ENCODE assay signal across 19 cellular contexts in genomic region chr19:5927439-5927821, GRCh38. TPM values are rescaled to one million over a fixed set of nuclear protein-coding genes. Genes with fewer than 3 reads are reported as not detected.
A peak's percentile ranks its signal among the peaks of the same experiment; 100 is the strongest.
DNase-seq lines count a peak whose midpoint lies in the region; ATAC-seq and TF ChIP-seq lines count a peak whose summit lies in the region.
"Had no signal": no experiment of that assay in that cellular context is flagged by ENCODE, and none has a peak within 500 bp of the region (broad histone marks: within the 10 kb centered on the region; RNA-seq: fewer than 3 reads in every experiment).

No MANE protein-coding gene starts in this region.

- no peak for DNase-seq in right cardiac atrium
- DNase-seq in left cardiac atrium: no peak
- peak in 1 of 3 donors; percentile 28 for DNase-seq in Peyer's patch
- peak; percentile 31 for DNase-seq in naive B cell
- DNase-seq in NCI-H1105 treated with DMSO at 0.1 percent for 48 hours (lab: John Stamatoyannopoulos, UW): no peak
- no peak for DNase-seq in activated CD4-positive, alpha-beta T cell treated with anti-CD3 and anti-CD28 coated beads for 48 hours
- DNase-seq in activated naive CD4-positive, alpha-beta T cell treated with anti-CD3 and anti-CD28 coated beads, Interleukin-2, amount 50 U/mL, for 72 hours (ENCODE audit: low spot score in 2 of 2): no peak
- no peak for DNase-seq in CD8-positive, alpha-beta T cell
- DNase-seq: ACHN; activated CD4-positive, alpha-beta T cell treated with anti-CD3 and anti-CD28 coated beads, Interleukin-2, amount 50 U/mL, for 48 hours; activated naive CD4-positive, alpha-beta T cell; central memory CD4-positive, alpha-beta T cell; DMS53; erythroblast; NCI-H187; stimulated activated CD4-positive, alpha-beta T cell treated with anti-CD3 and anti-CD28 coated beads, Interleukin-2, amount 100 ng/mL, for 48 hours had no signal

- H3K4me3 Mint-ChIP-seq in naive B cell: no peak overlapping the region
- no peak overlapping the region for H3K4me3 Mint-ChIP-seq in CD8-positive, alpha-beta T cell

- H3K4me3 ChIP-seq in right cardiac atrium (ENCODE audit: low read length) (no peak overlapping the region), Peyer's patch (no peak overlapping the region)
- H3K4me3 ChIP-seq in CD8-positive, alpha-beta T cell (ENCODE audit: low read depth, low read length): no peak overlapping the region

- H3K27ac ChIP-seq in right cardiac atrium (ENCODE audit: low read length) (peak overlapping the region; percentile 68), Peyer's patch (peak overlapping the region; percentile 32 to 74 (median 53))
- no peak overlapping the region for H3K27ac ChIP-seq in CD8-positive, alpha-beta T cell (ENCODE audit: low read depth, low read length)
- H3K27ac ChIP-seq: neutrophil had no signal

- WGBS in right cardiac atrium: 71% methylated on average over 8 of the region's 8 CpGs

- POLR2A ChIA-PET in CD8-positive, alpha-beta T cell (lab: Charles Lee): no interaction called here

- H3K36me3 Mint-ChIP-seq in naive B cell: peaks cover 0 to 29% of the 10 kb centered on the region in 2 donors
- peaks cover 0 to 6% of the 10 kb centered on the region in 2 donors for H3K36me3 Mint-ChIP-seq in activated naive CD4-positive, alpha-beta T cell treated with anti-CD3 and anti-CD28 coated beads, Interleukin-2, amount 50 U/mL, for 72 hours
- peaks cover 93% of the 10 kb centered on the region for H3K36me3 Mint-ChIP-seq in CD8-positive, alpha-beta T cell

- H3K27me3 Mint-ChIP-seq in naive B cell: no peaks in the 10 kb centered on the region
- no peaks in the 10 kb centered on the region for H3K27me3 Mint-ChIP-seq in CD8-positive, alpha-beta T cell (ENCODE audit: low read depth)

- ATAC-seq in right cardiac atrium (no peak), left cardiac atrium (no peak), naive B cell (ENCODE audit: low read depth in 2 of 2) (peak; percentile 86 to 90)
- no peak for ATAC-seq in activated naive CD4-positive, alpha-beta T cell treated with anti-CD3 and anti-CD28 coated beads, Interleukin-2, amount 50 U/mL, for 72 hours
- ATAC-seq in CD8-positive, alpha-beta T cell: no peak

- H3K9me3 Mint-ChIP-seq in naive B cell: no peaks in the 10 kb centered on the region
- H3K9me3 Mint-ChIP-seq in activated naive CD4-positive, alpha-beta T cell treated with anti-CD3 and anti-CD28 coated beads, Interleukin-2, amount 50 U/mL, for 72 hours: no peaks in the 10 kb centered on the region
- H3K9me3 Mint-ChIP-seq in CD8-positive, alpha-beta T cell: no peaks in the 10 kb centered on the region

- H3K4me1 ChIP-seq in right cardiac atrium (ENCODE audit: control insufficient read depth, insufficient read depth, low read length) (peaks cover 4% of the 10 kb centered on the region), Peyer's patch (peaks cover 0 to 13% (median 5%) of the 10 kb centered on the region in 4 donors)
- H3K4me1 ChIP-seq in CD8-positive, alpha-beta T cell (ENCODE audit: insufficient read depth, low read length): no peaks in the 10 kb centered on the region

- H3K27ac Mint-ChIP-seq in naive B cell: peak overlapping the region in 3 of 6 donors; percentile 56 to 84 (median 61)
- no peak overlapping the region for H3K27ac Mint-ChIP-seq in activated naive CD4-positive, alpha-beta T cell treated with anti-CD3 and anti-CD28 coated beads, Interleukin-2, amount 50 U/mL, for 72 hours
- H3K27ac Mint-ChIP-seq in CD8-positive, alpha-beta T cell: no peak overlapping the region

- no peaks in the 10 kb centered on the region for H3K27me3 ChIP-seq in right cardiac atrium (ENCODE audit: control insufficient read depth, insufficient read depth)
- H3K27me3 ChIP-seq in Peyer's patch: no peaks in the 10 kb centered on the region
- no peaks in the 10 kb centered on the region for H3K27me3 ChIP-seq in CD8-positive, alpha-beta T cell (ENCODE audit: insufficient read depth, low read length)
- H3K27me3 ChIP-seq: neutrophil had no signal

- intact Hi-C loops in right cardiac atrium (cut with DNase I): no loop called here
- intact Hi-C loops in left cardiac atrium (cut with DNase I): no loop called here
- intact Hi-C loops in CD8-positive, alpha-beta T cell (cut with DNase I, micrococcal nuclease): no loop called here

- H3K9me3 ChIP-seq in right cardiac atrium (ENCODE audit: control insufficient read depth, low read length) (no peaks in the 10 kb centered on the region), Peyer's patch (no peaks in the 10 kb centered on the region)
- no peaks in the 10 kb centered on the region for H3K9me3 ChIP-seq in CD8-positive, alpha-beta T cell (ENCODE audit: low read length)
- H3K9me3 ChIP-seq: neutrophil had no signal

- H3K36me3 ChIP-seq in Peyer's patch: peaks cover 0 to 89% (median 0%) of the 10 kb centered on the region in 3 donors
- peaks cover 83% of the 10 kb centered on the region for H3K36me3 ChIP-seq in CD8-positive, alpha-beta T cell (ENCODE audit: insufficient read depth, low read length)

- no peak for TF ChIP-seq CTCF in Peyer's patch (IDR thresholded peaks at IDR 0.05)
- no peak for TF ChIP-seq CTCF in CD8-positive, alpha-beta T cell (IDR thresholded peaks at IDR 0.05)

- peaks cover 4 to 16% (median 14%) of the 10 kb centered on the region in 3 donors for H3K4me1 Mint-ChIP-seq in naive B cell
- H3K4me1 Mint-ChIP-seq in CD8-positive, alpha-beta T cell (ENCODE audit: low read depth): no peaks in the 10 kb centered on the region

- no peak for TF ChIP-seq POLR2A in Peyer's patch (IDR thresholded peaks at IDR 0.05)

- CTCF ChIA-PET in CD8-positive, alpha-beta T cell (lab: Charles Lee): interaction anchor here (3.3 kb wide), 1 partner anchor 95 kb away, joined by 11 read pairs; no protein-coding TSS in a partner anchor

RNA-seq across cellular contexts. Expression of gene CAPS, which starts 13.4 kb away (rescaled TPM):
- total RNA-seq in right cardiac atrium: 10 to 100 TPM in 2 of 4 donors, 1 to 10 TPM in 2; 8.9 to 14.2 (median 9.9) TPM
- polyA plus RNA-seq in right cardiac atrium: 7.1 TPM
- total RNA-seq in left cardiac atrium: 1 to 10 TPM; 6.6 to 6.9 TPM
- 10 to 100 TPM in 3 of 4 donors, 1 to 10 TPM in 1; 9.5 to 44.6 (median 24.4) TPM for total RNA-seq in Peyer's patch
- 1 to 10 TPM in 5 of 6 donors, not detected in 1; 1.1 to 4.4 (median 2.0) TPM for polyA plus RNA-seq in naive B cell (ENCODE audit: low read depth in 6 of 6)
- total RNA-seq in activated naive CD4-positive, alpha-beta T cell treated with anti-CD3 and anti-CD28 coated beads, Interleukin-2, amount 50 U/mL, for 72 hours: 1 to 10 TPM; 5.1 to 6.0 TPM
- total RNA-seq in CD8-positive, alpha-beta T cell: 10 to 100 TPM; 28.0 to 33.1 TPM

RNA-seq across cellular contexts. Expression of gene VMAC, which starts 22.8 kb away (rescaled TPM):
- 1 to 10 TPM; 1.9 to 5.8 (median 3.8) TPM for total RNA-seq in right cardiac atrium
- 3.6 TPM for polyA plus RNA-seq in right cardiac atrium
- 1 to 10 TPM; 1.9 to 3.3 TPM for total RNA-seq in left cardiac atrium
- total RNA-seq in Peyer's patch: 10 to 100 TPM in 3 of 4 donors, 1 to 10 TPM in 1; 9.6 to 24.8 (median 18.4) TPM
- 1 to 10 TPM; 5.1 to 6.8 (median 5.9) TPM for polyA plus RNA-seq in naive B cell (ENCODE audit: low read depth in 6 of 6)
- total RNA-seq in activated naive CD4-positive, alpha-beta T cell treated with anti-CD3 and anti-CD28 coated beads, Interleukin-2, amount 50 U/mL, for 72 hours: 1 to 10 TPM; 3.8 to 3.9 TPM
- 10 to 100 TPM; 17.4 to 18.6 TPM for total RNA-seq in CD8-positive, alpha-beta T cell

RNA-seq across cellular contexts. Expression of gene NDUFA11, which starts 23.8 kb away (rescaled TPM):
- total RNA-seq in right cardiac atrium (100 to 1,000 TPM; 515 to 756 (median 624) TPM), left cardiac atrium (100 to 1,000 TPM; 503 to 537 TPM), Peyer's patch (100 to 1,000 TPM; 101 to 194 (median 169) TPM)
- polyA plus RNA-seq in right cardiac atrium (1,214 TPM), naive B cell (ENCODE audit: low read depth in 6 of 6) (100 to 1,000 TPM; 288 to 317 (median 302) TPM)
- 100 to 1,000 TPM; 206 to 224 TPM for total RNA-seq in activated naive CD4-positive, alpha-beta T cell treated with anti-CD3 and anti-CD28 coated beads, Interleukin-2, amount 50 U/mL, for 72 hours
- 100 to 1,000 TPM in 1 of 2 experiments, 10 to 100 TPM in 1; 86.6 to 103 TPM for total RNA-seq in CD8-positive, alpha-beta T cell

RNA-seq across cellular contexts. Expression of gene RANBP3, which starts 50.5 kb away (rescaled TPM):
- total RNA-seq in right cardiac atrium: 10 to 100 TPM; 54.8 to 73.8 (median 67.7) TPM
- 49.6 TPM for polyA plus RNA-seq in right cardiac atrium
- 10 to 100 TPM; 44.7 to 52.7 TPM for total RNA-seq in left cardiac atrium
- 100 to 1,000 TPM in 2 of 4 donors, 10 to 100 TPM in 2; 59.7 to 104 (median 91.1) TPM for total RNA-seq in Peyer's patch
- polyA plus RNA-seq in naive B cell (ENCODE audit: low read depth in 6 of 6): 10 to 100 TPM in 1 of 6 donors, 1 to 10 TPM in 5; 2.8 to 10.7 (median 7.4) TPM
- 100 to 1,000 TPM in 1 of 2 donors, 10 to 100 TPM in 1; 89.6 to 112 TPM for total RNA-seq in activated naive CD4-positive, alpha-beta T cell treated with anti-CD3 and anti-CD28 coated beads, Interleukin-2, amount 50 U/mL, for 72 hours
- total RNA-seq in CD8-positive, alpha-beta T cell: 100 to 1,000 TPM; 109 to 118 TPM

RNA-seq across cellular contexts. Expression of gene FUT5, which starts 57.1 kb away (rescaled TPM):
- not detected for total RNA-seq in right cardiac atrium
- polyA plus RNA-seq in right cardiac atrium: not detected
- not detected for total RNA-seq in left cardiac atrium
- not detected for total RNA-seq in Peyer's patch
- under 1 TPM in 1 of 6 donors, not detected in 5; 0.30 TPM for polyA plus RNA-seq in naive B cell (ENCODE audit: low read depth in 6 of 6)
- total RNA-seq in activated naive CD4-positive, alpha-beta T cell treated with anti-CD3 and anti-CD28 coated beads, Interleukin-2, amount 50 U/mL, for 72 hours: under 1 TPM; 0.23 to 0.36 TPM
- 1 to 10 TPM; 8.2 to 8.5 TPM for total RNA-seq in CD8-positive, alpha-beta T cell
- total RNA-seq: subcutaneous adipose tissue; T-helper 1 cell treated with Interleukin-12 subunit alpha and Interleukin-12 subunit beta and Interleukin-4 antibody, amounts not matched to agents 30 ng/mL and 1 ng/mL, for 36 hours had no signal

Comparison
In these comparisons a context has a peak if more than half of its experiments do, and no peak if none do; other contexts are left out.
1. ATAC-seq: peak in naive B cell (2 of 2); none in right cardiac atrium (0 of 2), left cardiac atrium (0 of 2), activated naive CD4-positive, alpha-beta T cell treated with anti-CD3 and anti-CD28 coated beads, Interleukin-2, amount 50 U/mL, for 72 hours (0 of 2) and CD8-positive, alpha-beta T cell (single experiment).